ENCODE assay signal across 28 cellular contexts in genomic region chr10:52146766-52147165, GRCh38.
DNase-seq lines count a peak whose midpoint lies in the region; ATAC-seq, FAIRE-seq and TF ChIP-seq lines count a peak whose summit lies in the region.
"Had no signal": no experiment of that assay in that cellular context is flagged by ENCODE, and none has a peak within 500 bp of the region (broad histone marks: within the 10 kb centered on the region; RNA-seq: fewer than 3 reads in every experiment).

No MANE protein-coding gene starts in this region.

- H3K27me3 ChIP-seq in bronchial epithelial cell (ENCODE audit: control insufficient read depth, insufficient read depth, low read length), result no peaks in the 10 kb centered on the region
- H3K27me3 ChIP-seq: BLaER1, neutrophil, vagina had no signal

- H3K27ac Mint-ChIP-seq in natural killer cell, result no peak overlapping the region
- H3K27ac Mint-ChIP-seq: activated CD8-positive, alpha-beta T cell treated with anti-CD3 and anti-CD28 coated beads for 36 hours; activated naive CD8-positive, alpha-beta T cell; IgD-negative memory B cell; T-helper 17 cell had no signal

- H3K4me3 ChIP-seq in bronchial epithelial cell (ENCODE audit: low read depth, low read length), result no peak overlapping the region
- H3K4me3 ChIP-seq: BLaER1, psoas muscle, vagina had no signal

- H3K9me3 Mint-ChIP-seq in natural killer cell, result peaks cover 5 to 10% of the 10 kb centered on the region in 2 donors
- H3K9me3 Mint-ChIP-seq: activated CD8-positive, alpha-beta T cell treated with anti-CD3 and anti-CD28 coated beads for 36 hours; IgD-negative memory B cell had no signal

- intact Hi-C loops in left ventricle myocardium superior (cut with micrococcal nuclease), result no loop called here
- intact Hi-C loops in natural killer cell (cut with micrococcal nuclease), result loop anchor here (10.0 kb wide), 1 partner anchor 58 kb away; no protein-coding TSS in a partner anchor

- ATAC-seq in left ventricle myocardium superior, result no peak
- no peak for ATAC-seq in HG03571 (IDR thresholded peaks at IDR 0.05; ENCODE audit: unreplicated experiment)
- ATAC-seq in natural killer cell, result no peak
- ATAC-seq: activated CD8-positive, alpha-beta T cell treated with anti-CD3 and anti-CD28 coated beads for 36 hours; left colon; psoas muscle; stimulated activated naive CD8-positive, alpha-beta T cell treated with anti-CD3 and anti-CD28 coated beads, Interleukin-15, Interleukin-2, amounts not matched to agents 100 U/mL and 50 U/mL, for 24 hours; T-helper 17 cell had no signal

- H3K36me3 ChIP-seq in bronchial epithelial cell (ENCODE audit: control insufficient read depth, insufficient read depth, low read length), result no peaks in the 10 kb centered on the region
- H3K36me3 ChIP-seq: BLaER1, neutrophil, vagina had no signal

- no peaks in the 10 kb centered on the region for H3K4me1 Mint-ChIP-seq in natural killer cell
- H3K4me1 Mint-ChIP-seq: central memory CD8-positive, alpha-beta T cell; T-helper 17 cell had no signal

- FAIRE-seq in bronchial epithelial cell (lab: Jason Lieb, UNC), result no peak

- TF ChIP-seq CTCF in bronchial epithelial cell (IDR thresholded peaks at IDR 0.05; ENCODE audit: insufficient read depth, low read length, severe bottlenecking) (no peak), natural killer cell (IDR thresholded peaks at IDR 0.05) (no peak)

- DNase-seq in DMS 273 (lab: John Stamatoyannopoulos, UW; ENCODE audit: unreplicated experiment), result peak; percentile 5
- no peak for DNase-seq in DMS 273 treated with DMSO at 0.1 percent for 48 hours (lab: John Stamatoyannopoulos, UW)
- peak; percentile 7 for DNase-seq in bronchial epithelial cell (ENCODE audit: low read depth)
- peak; percentile 20 for DNase-seq in glomerular visceral epithelial cell (ENCODE audit: extremely low spot score)
- DNase-seq in left ventricle myocardium superior, result no peak
- no peak for DNase-seq in HPDE6-E6E7 (ENCODE audit: extremely low spot score)
- DNase-seq in natural killer cell, result no peak
- DNase-seq: activated CD8-positive, alpha-beta T cell treated with anti-CD3 and anti-CD28 coated beads for 36 hours; activated effector memory CD4-positive, alpha-beta T cell treated with Interleukin-2 at 50 U/mL for 16 hours; aorta; foreskin melanocyte; left colon; mesendoderm; NCI-H1092; NCI-H187; NCI-H2171 treated with DMSO at 0.1 percent for 48 hours; NCI-H524; psoas muscle; SK-N-SH; stimulated activated naive CD8-positive, alpha-beta T cell treated with anti-CD3 and anti-CD28 coated beads, Interleukin-15, Interleukin-2, amounts not matched to agents 100 U/mL and 50 U/mL, for 24 hours; T-helper 17 cell had no signal

- no peaks in the 10 kb centered on the region for H3K27me3 Mint-ChIP-seq in natural killer cell (ENCODE audit: low read depth in 2 of 2)
- H3K27me3 Mint-ChIP-seq: activated CD8-positive, alpha-beta T cell treated with anti-CD3 and anti-CD28 coated beads for 36 hours; central memory CD8-positive, alpha-beta T cell; IgD-negative memory B cell; T-helper 17 cell had no signal

- H3K36me3 Mint-ChIP-seq in natural killer cell, result no peaks in the 10 kb centered on the region
- H3K36me3 Mint-ChIP-seq: activated naive CD8-positive, alpha-beta T cell had no signal

- H3K4me3 Mint-ChIP-seq in natural killer cell, result no peak overlapping the region
- H3K4me3 Mint-ChIP-seq: activated CD8-positive, alpha-beta T cell treated with anti-CD3 and anti-CD28 coated beads for 36 hours; activated naive CD8-positive, alpha-beta T cell; central memory CD8-positive, alpha-beta T cell; IgD-negative memory B cell; T-helper 17 cell had no signal

Comparison
In these comparisons a context has a peak if more than half of its experiments do, and no peak if none do; other contexts are left out.
1. DNase-seq: peak in DMS 273 (single experiment), bronchial epithelial cell (single experiment) and glomerular visceral epithelial cell (single experiment); none in DMS 273 treated with DMSO at 0.1 percent for 48 hours (single experiment), left ventricle myocardium superior (single experiment), HPDE6-E6E7 (single experiment) and natural killer cell (single experiment).